In genomic region chr3:196712514-196713413, GRCh38 we compare ENCODE assay signal across 8 cellular contexts. TPM values are rescaled to one million over a fixed set of nuclear protein-coding genes. Genes with fewer than 3 reads are reported as not detected.
A peak's percentile ranks its signal among the peaks of the same experiment; 100 is the strongest.
DNase-seq lines count a peak whose midpoint lies in the region; ATAC-seq and TF ChIP-seq lines count a peak whose summit lies in the region.

No MANE protein-coding gene starts in this region.

- H3K4me3 ChIP-seq in colonic mucosa (peak overlapping the region; percentile 77), lower lobe of right lung (peak overlapping the region; percentile 83)

- peaks cover 3% of the 10 kb centered on the region for H3K4me1 ChIP-seq in colonic mucosa
- peaks cover 14% of the 10 kb centered on the region for H3K4me1 ChIP-seq in lower lobe of right lung

- H3K27ac Mint-ChIP-seq in Calu3 (ENCODE audit: unreplicated experiment) = no peak overlapping the region
- H3K27ac Mint-ChIP-seq in IgD-negative memory B cell = peak overlapping the region; percentile 90 to 97 (median 91)

- H3K9me3 ChIP-seq in colonic mucosa = no peaks in the 10 kb centered on the region
- H3K9me3 ChIP-seq in lower lobe of right lung = no peaks in the 10 kb centered on the region

- no peaks in the 10 kb centered on the region for H3K9me3 Mint-ChIP-seq in Calu3 (ENCODE audit: low read depth, unreplicated experiment)
- no peaks in the 10 kb centered on the region for H3K9me3 Mint-ChIP-seq in IgD-negative memory B cell

- H3K27me3 ChIP-seq in colonic mucosa = no peaks in the 10 kb centered on the region
- H3K27me3 ChIP-seq in lower lobe of right lung (ENCODE audit: low read depth) = no peaks in the 10 kb centered on the region

- H3K36me3 Mint-ChIP-seq in Calu3 (ENCODE audit: insufficient read depth, unreplicated experiment) (peaks cover 19% of the 10 kb centered on the region), IgD-negative memory B cell (peaks cover 1% of the 10 kb centered on the region)

- H3K27ac ChIP-seq in colonic mucosa (peak overlapping the region; percentile 89), lower lobe of right lung (peak overlapping the region; percentile 91)

- intact Hi-C loops in Calu3 (cut with micrococcal nuclease; ENCODE audit: unreplicated experiment) = no loop called here
- intact Hi-C loops in colonic mucosa (cut with DNase I) = no loop called here
- intact Hi-C loops in lower lobe of right lung (cut with DNase I) = no loop called here

- TF ChIP-seq CTCF in Calu3 (IDR thresholded peaks at IDR 0.05; ENCODE audit: unreplicated experiment) = no peak
- TF ChIP-seq CTCF in colonic mucosa (IDR thresholded peaks at IDR 0.05) = no peak
- no peak for TF ChIP-seq CTCF in lower lobe of right lung (IDR thresholded peaks at IDR 0.05)

- peak overlapping the region; percentile 80 to 91 for H3K9ac ChIP-seq in colonic mucosa (ENCODE audit: low read depth in 2 of 2, low read length in 2 of 2)

- CTCF ChIA-PET in Calu3 (lab: Charles Lee) = no interaction called here

- no peaks in the 10 kb centered on the region for H3K36me3 ChIP-seq in colonic mucosa
- no peaks in the 10 kb centered on the region for H3K36me3 ChIP-seq in lower lobe of right lung

- TSS peak; percentile 58 for BruUV-seq in Calu3 (replicated peaks; lab: Mats Ljungman, UMichigan)

- peak overlapping the region; percentile 90 for H3K4me3 Mint-ChIP-seq in Calu3 (ENCODE audit: low read depth, unreplicated experiment)
- H3K4me3 Mint-ChIP-seq in IgD-negative memory B cell = peak overlapping the region; percentile 84 to 93 (median 90)

- H3K27me3 Mint-ChIP-seq in Calu3 (ENCODE audit: unreplicated experiment) (no peaks in the 10 kb centered on the region), IgD-negative memory B cell (no peaks in the 10 kb centered on the region)

- H3K4me1 Mint-ChIP-seq in Calu3 (ENCODE audit: low read depth, unreplicated experiment) (peaks cover 18% of the 10 kb centered on the region), IgD-negative memory B cell (peaks cover 9 to 11% (median 11%) of the 10 kb centered on the region in 3 donors)

- ATAC-seq in GM21447 (IDR thresholded peaks at IDR 0.05; ENCODE audit: unreplicated experiment) = peak; percentile 36
- peak; percentile 91 to 93 for ATAC-seq in lower lobe of right lung

- DNase-seq in Calu3 = peak; percentile 69
- peak; percentile 84 for DNase-seq in UCSD-AML1 (lab: John Stamatoyannopoulos, UW; ENCODE audit: unreplicated experiment)
- DNase-seq in colonic mucosa = peak; percentile 70
- DNase-seq in lower lobe of right lung = peak; percentile 80
- DNase-seq in stimulated activated CD4-positive, alpha-beta T cell treated with anti-CD3 and anti-CD28 coated beads, Interleukin-4, amount 100 ng/mL, for 24 hours = peak; percentile 70
- DNase-seq in NCI-H82 treated with DMSO at 0.1 percent for 48 hours (lab: John Stamatoyannopoulos, UW; ENCODE audit: unreplicated experiment) = no peak

RNA-seq across cellular contexts. Expression of gene PIGX, which starts 0.6 kb away (rescaled TPM):
- total RNA-seq in Calu3 (2022) (24.4 and 31.2 TPM in 2 replicates), colonic mucosa (10 to 100 TPM; 19.5 to 23.3 TPM), lower lobe of right lung (14.1 TPM)
- 18.0 TPM for polyA plus RNA-seq in IgD-negative memory B cell

RNA-seq across cellular contexts. Expression of gene CEP19, which starts 0.7 kb away (rescaled TPM):
- 1.2 and 1.7 TPM in 2 replicates for total RNA-seq in Calu3 (2022)
- 2.3 TPM for polyA plus RNA-seq in IgD-negative memory B cell
- total RNA-seq in colonic mucosa = under 1 TPM; 0.56 to 0.89 TPM
- total RNA-seq in lower lobe of right lung = 2.2 TPM

RNA-seq across cellular contexts. Expression of gene PAK2, which starts 26.9 kb away (rescaled TPM):
- total RNA-seq in Calu3 (2022) = 68.2 and 70.4 TPM in 2 replicates
- polyA plus RNA-seq in IgD-negative memory B cell = 35.0 TPM
- total RNA-seq in colonic mucosa = 10 to 100 TPM; 72.5 to 76.5 TPM
- 80.7 TPM for total RNA-seq in lower lobe of right lung
